13 cellular contexts compared by ENCODE assay signal in the genomic region with DNA sequence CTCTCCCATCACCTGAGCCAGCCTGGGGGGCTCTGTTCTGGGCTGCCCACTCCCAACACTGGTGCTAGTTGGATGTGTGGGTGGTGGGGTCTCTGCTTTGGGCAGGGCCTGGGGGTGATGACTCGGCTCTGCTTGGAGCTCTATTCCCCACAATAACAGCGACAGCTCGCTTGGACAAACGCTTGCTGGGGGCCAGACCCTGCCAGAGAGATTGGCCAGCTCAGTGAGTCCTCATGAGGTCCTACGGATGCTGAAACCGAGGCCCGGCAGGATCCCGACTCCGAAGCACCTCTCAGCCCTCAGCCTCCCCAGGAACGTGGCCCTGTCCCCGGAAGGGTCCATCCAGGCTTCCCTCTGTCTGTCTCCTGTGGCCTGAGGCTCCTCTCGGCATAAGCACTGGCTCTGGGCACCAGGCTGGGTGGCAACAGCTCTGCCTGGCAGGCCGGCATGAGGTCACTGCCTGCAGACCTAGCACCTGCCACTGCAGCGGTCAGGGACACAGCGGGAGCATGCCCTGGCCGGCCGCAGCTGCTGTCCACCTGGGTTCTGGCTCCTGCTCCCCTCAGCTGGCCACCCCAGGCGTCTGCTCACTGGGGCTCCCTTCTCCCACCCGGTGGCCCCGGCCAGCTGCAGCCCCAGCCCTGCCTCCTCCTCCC. TPM values are rescaled to one million over a fixed set of nuclear protein-coding genes. Genes with fewer than 3 reads are reported as not detected.
DNase-seq lines count a peak whose midpoint lies in the region; ATAC-seq, FAIRE-seq and TF ChIP-seq lines count a peak whose summit lies in the region.
"Had no signal": no experiment of that assay in that cellular context is flagged by ENCODE, and none has a peak within 500 bp of the region (broad histone marks: within the 10 kb centered on the region; RNA-seq: fewer than 3 reads in every experiment).

No MANE protein-coding gene starts in this region.

- peak overlapping the region; percentile 56 for H3K27ac ChIP-seq in 22Rv1
- no peak overlapping the region for H3K27ac ChIP-seq in endothelial cell of umbilical vein (ENCODE audit: insufficient read depth, low read depth, low read length)

- no peaks in the 10 kb centered on the region for H3K9me1 ChIP-seq in endothelial cell of umbilical vein (replicated peaks; ENCODE audit: control insufficient read depth, extremely low read depth, insufficient read depth, low read length)

- no peaks in the 10 kb centered on the region for H3K9me3 ChIP-seq in endothelial cell of umbilical vein (replicated peaks; ENCODE audit: control insufficient read depth, insufficient read depth, low read length)

- BruUV-seq in endothelial cell of umbilical vein (replicated peaks; lab: Mats Ljungman, UMichigan), result no TSS peak

- no peaks in the 10 kb centered on the region for H3K27me3 Mint-ChIP-seq in osteocyte (ENCODE audit: unreplicated experiment)
- H3K27me3 Mint-ChIP-seq: naive thymus-derived CD8-positive, alpha-beta T cell had no signal

- H3K4me3 Mint-ChIP-seq in osteocyte (ENCODE audit: unreplicated experiment), result no peak overlapping the region
- H3K4me3 Mint-ChIP-seq: naive thymus-derived CD8-positive, alpha-beta T cell had no signal

- no peak overlapping the region for H3K9ac ChIP-seq in endothelial cell of umbilical vein (replicated peaks; ENCODE audit: extremely low read depth, insufficient read depth, low read length)

- peaks cover 0 to 10% of the 10 kb centered on the region in 2 experiments for H3K36me3 ChIP-seq in endothelial cell of umbilical vein (ENCODE audit: control insufficient read depth in 2 of 2, extremely low read depth in 1 of 2, insufficient read depth in 2 of 2, low read length in 2 of 2)

- dilution Hi-C loops in endothelial cell of umbilical vein (cut with MboI; ENCODE audit: extremely low pct_ligation_motif_present, low sequenced_read_pairs), result loop anchor here (25.0 kb wide), 1 partner anchor 122 kb away; a partner anchor contains a TSS

- H3K4me1 Mint-ChIP-seq in osteocyte (ENCODE audit: unreplicated experiment), result peaks cover 68% of the 10 kb centered on the region

- intact Hi-C loops in endothelial cell of umbilical vein (cut with micrococcal nuclease), result no loop called here

- ATAC-seq in HG03432 (IDR thresholded peaks at IDR 0.05; ENCODE audit: unreplicated experiment), result no peak
- ATAC-seq: naive thymus-derived CD8-positive, alpha-beta T cell had no signal

- H3K27ac Mint-ChIP-seq in osteocyte (ENCODE audit: unreplicated experiment), result peak overlapping the region; percentile 96
- H3K27ac Mint-ChIP-seq: naive thymus-derived CD8-positive, alpha-beta T cell had no signal

- H3K4me1 ChIP-seq in endothelial cell of umbilical vein (ENCODE audit: control insufficient read depth, extremely low read depth, insufficient read depth, low read length), result peaks cover 26% of the 10 kb centered on the region

- CTCF ChIA-PET in endothelial cell of umbilical vein (lab: Charles Lee), result interaction anchor here (0.9 to 1.2 kb wide), 3 partner anchors 17 to 100 kb away, joined by 3 to 5 read pairs (median 3); no protein-coding TSS in a partner anchor

- peaks cover 2% of the 10 kb centered on the region for H3K36me3 Mint-ChIP-seq in osteocyte (ENCODE audit: unreplicated experiment)
- H3K36me3 Mint-ChIP-seq: naive thymus-derived CD8-positive, alpha-beta T cell had no signal

- H4K20me1 ChIP-seq in endothelial cell of umbilical vein (replicated peaks; ENCODE audit: control insufficient read depth, extremely low read depth, insufficient read depth, low read length), result no peaks in the 10 kb centered on the region

- H3K9me3 Mint-ChIP-seq in osteocyte (ENCODE audit: unreplicated experiment), result no peaks in the 10 kb centered on the region
- H3K9me3 Mint-ChIP-seq: naive thymus-derived CD8-positive, alpha-beta T cell had no signal

- TF ChIP-seq POLR2A in endothelial cell of umbilical vein (IDR thresholded peaks at IDR 0.05; ENCODE audit: low read depth, low read length), result no peak

- H3K4me2 ChIP-seq in endothelial cell of umbilical vein (ENCODE audit: insufficient read depth, low read length), result no peak overlapping the region

- H2AFZ ChIP-seq in endothelial cell of umbilical vein (ENCODE audit: low read depth, low read length), result no peak overlapping the region

- no peaks in the 10 kb centered on the region for H3K79me2 ChIP-seq in endothelial cell of umbilical vein (ENCODE audit: control insufficient read depth, insufficient read depth, low read length)

- no peaks in the 10 kb centered on the region for H3K27me3 ChIP-seq in endothelial cell of umbilical vein (ENCODE audit: control insufficient read depth in 2 of 2, insufficient read depth in 2 of 2, low read length in 2 of 2)

- FAIRE-seq in endothelial cell of umbilical vein (lab: Jason Lieb, UNC), result no peak
- FAIRE-seq: TTC549 had no signal

- TF ChIP-seq CTCF in 22Rv1 (IDR thresholded peaks at IDR 0.05), result no peak
- TF ChIP-seq CTCF in endothelial cell of umbilical vein (IDR thresholded peaks at IDR 0.05; ENCODE audit: extremely low read depth in 1 of 2, insufficient read depth in 1 of 2, low read depth in 1 of 2, low read length in 2 of 2), result no peak
- TF ChIP-seq CTCF in osteocyte (IDR thresholded peaks at IDR 0.05), result no peak

- POLR2A ChIA-PET in endothelial cell of umbilical vein (lab: Charles Lee), result interaction anchor here (0.7 to 1.0 kb wide), 2 partner anchors 115 to 163 kb away, joined by 3 read pairs; a partner anchor contains a TSS

- no peak overlapping the region for H3K4me3 ChIP-seq in endothelial cell of umbilical vein (replicated peaks in 1 of 3; ENCODE audit: insufficient read depth in 1 of 3, low read depth in 1 of 3, low read length in 3 of 3)

- peak; percentile 78 for DNase-seq in NCI-H2196 (lab: John Stamatoyannopoulos, UW; ENCODE audit: unreplicated experiment)
- DNase-seq in endothelial cell of umbilical vein (ENCODE audit: low read depth, low spot score), result no peak
- DNase-seq in osteocyte (ENCODE audit: extremely low spot score, unreplicated experiment), result no peak
- DNase-seq in H4 (ENCODE audit: low spot score), result no peak
- DNase-seq in activated T-cell treated with anti-CD3 and anti-CD28 coated beads, Interleukin-2, amount 50 U/mL, for 48 hours, result no peak
- no peak for DNase-seq in COR-L47 (lab: John Stamatoyannopoulos, UW)
- DNase-seq: naive thymus-derived CD8-positive, alpha-beta T cell; NCI-H1436; stimulated activated CD4-positive, alpha-beta T cell treated with anti-CD3 and anti-CD28 coated beads, Interleukin-2, amount 100 ng/mL, for 24 hours; stimulated activated naive CD4-positive, alpha-beta T cell treated with Interleukin-2 at 50 U/mL for 16 hours had no signal

RNA-seq across cellular contexts. Expression of a gene that starts 7.1 kb away (rescaled TPM):
- total RNA-seq in endothelial cell of umbilical vein, result 35.3 and 39.8 TPM in 2 replicates
- 65.8 and 77.9 TPM in 2 replicates for polyA plus RNA-seq in endothelial cell of umbilical vein
- polyA plus RNA-seq in endothelial cell of umbilical vein (2011; cell fraction: cytosol; rRNA removed), result 37.7 and 43.7 TPM in 2 replicates
- 25.9 and 27.0 TPM in 2 replicates for polyA plus RNA-seq in endothelial cell of umbilical vein (2011; cell fraction: nucleus; rRNA removed)
- 23.6 and 24.8 TPM in 2 replicates for polyA plus RNA-seq in endothelial cell of umbilical vein (2012)
- polyA minus RNA-seq in endothelial cell of umbilical vein, result 12.8 and 14.7 TPM in 2 replicates
- 38.5 TPM for polyA minus RNA-seq in endothelial cell of umbilical vein (2011; cell fraction: cytosol; rRNA and poly(A)+ RNA removed)
- polyA minus RNA-seq in endothelial cell of umbilical vein (2011; cell fraction: nucleus; rRNA and poly(A)+ RNA removed), result 3.6 and 5.4 TPM in 2 replicates
- total RNA-seq in osteocyte, result 22.2 and 24.3 TPM in 2 replicates
- 28.2 and 42.3 TPM in 2 replicates for total RNA-seq in H4 (2014; rRNA removed; shearing (Covaris generic))

RNA-seq across cellular contexts. Expression of a gene that starts 7.2 kb away (rescaled TPM):
- total RNA-seq in endothelial cell of umbilical vein, result 144 TPM in 2 replicates
- 87.9 and 116 TPM in 2 replicates for polyA plus RNA-seq in endothelial cell of umbilical vein
- polyA plus RNA-seq in endothelial cell of umbilical vein (2011; cell fraction: cytosol; rRNA removed), result 57.9 and 64.6 TPM in 2 replicates
- 290 and 403 TPM in 2 replicates for polyA plus RNA-seq in endothelial cell of umbilical vein (2011; cell fraction: nucleus; rRNA removed)
- 86.6 and 96.4 TPM in 2 replicates for polyA plus RNA-seq in endothelial cell of umbilical vein (2012)
- polyA minus RNA-seq in endothelial cell of umbilical vein, result 130 and 144 TPM in 2 replicates
- 50.8 TPM for polyA minus RNA-seq in endothelial cell of umbilical vein (2011; cell fraction: cytosol; rRNA and poly(A)+ RNA removed)
- polyA minus RNA-seq in endothelial cell of umbilical vein (2011; cell fraction: nucleus; rRNA and poly(A)+ RNA removed), result 109 and 176 TPM in 2 replicates
- total RNA-seq in osteocyte, result 183 and 194 TPM in 2 replicates
- total RNA-seq in H4 (2014; rRNA removed; shearing (Covaris generic)), result 11.0 and 15.6 TPM in 2 replicates

RNA-seq across cellular contexts. Expression of a gene that starts 13.9 kb away (rescaled TPM):
- total RNA-seq in endothelial cell of umbilical vein (71.2 and 77.7 TPM in 2 replicates), osteocyte (143 and 146 TPM in 2 replicates)
- polyA plus RNA-seq in endothelial cell of umbilical vein, result 65.2 and 84.5 TPM in 2 replicates
- 58.9 and 90.9 TPM in 2 replicates for polyA plus RNA-seq in endothelial cell of umbilical vein (2011; cell fraction: cytosol; rRNA removed)
- 39.6 and 43.1 TPM in 2 replicates for polyA plus RNA-seq in endothelial cell of umbilical vein (2011; cell fraction: nucleus; rRNA removed)
- 52.8 and 76.0 TPM in 2 replicates for polyA plus RNA-seq in endothelial cell of umbilical vein (2012)
- polyA minus RNA-seq in endothelial cell of umbilical vein, result 15.6 and 18.8 TPM in 2 replicates
- 14.8 TPM for polyA minus RNA-seq in endothelial cell of umbilical vein (2011; cell fraction: cytosol; rRNA and poly(A)+ RNA removed)
- polyA minus RNA-seq in endothelial cell of umbilical vein (2011; cell fraction: nucleus; rRNA and poly(A)+ RNA removed), result 5.5 and 15.8 TPM in 2 replicates
- total RNA-seq in H4 (2014; rRNA removed; shearing (Covaris generic)), result 33.1 and 33.7 TPM in 2 replicates

RNA-seq across cellular contexts. Expression of a gene that starts 21.0 kb away (rescaled TPM):
- total RNA-seq in endothelial cell of umbilical vein (3.3 and 3.9 TPM in 2 replicates), osteocyte (4.1 and 4.4 TPM in 2 replicates)
- polyA plus RNA-seq in endothelial cell of umbilical vein, result 0.84 and 1.8 TPM in 2 replicates
- 0.52 and 1.2 TPM in 2 replicates for polyA plus RNA-seq in endothelial cell of umbilical vein (2011; cell fraction: cytosol; rRNA removed)
- 0.25 and 0.93 TPM in 2 replicates for polyA plus RNA-seq in endothelial cell of umbilical vein (2011; cell fraction: nucleus; rRNA removed)
- 1.4 and 6.4 TPM in 2 replicates for polyA plus RNA-seq in endothelial cell of umbilical vein (2012)
- polyA minus RNA-seq in endothelial cell of umbilical vein, result not detected in 2 replicates
- 2.8 TPM for polyA minus RNA-seq in endothelial cell of umbilical vein (2011; cell fraction: cytosol; rRNA and poly(A)+ RNA removed)
- polyA minus RNA-seq in endothelial cell of umbilical vein (2011; cell fraction: nucleus; rRNA and poly(A)+ RNA removed), result not detected in 2 replicates
- 2.7 TPM in 1 of 2 replicates, not detected in the other for total RNA-seq in H4 (2014; rRNA removed; shearing (Covaris generic))
- total RNA-seq: naive thymus-derived CD8-positive, alpha-beta T cell had no signal
- polyA plus RNA-seq: naive thymus-derived CD8-positive, alpha-beta T cell had no signal

RNA-seq across cellular contexts. Expression of a gene that starts 31.0 kb away (rescaled TPM):
- 60.5 and 67.0 TPM in 2 replicates for total RNA-seq in endothelial cell of umbilical vein
- polyA plus RNA-seq in endothelial cell of umbilical vein, result 43.3 TPM in 2 replicates
- 32.2 and 43.0 TPM in 2 replicates for polyA plus RNA-seq in endothelial cell of umbilical vein (2011; cell fraction: cytosol; rRNA removed)
- 96.3 and 100.0 TPM in 2 replicates for polyA plus RNA-seq in endothelial cell of umbilical vein (2011; cell fraction: nucleus; rRNA removed)
- polyA plus RNA-seq in endothelial cell of umbilical vein (2012), result 25.3 and 32.2 TPM in 2 replicates
- 14.8 and 20.7 TPM in 2 replicates for polyA minus RNA-seq in endothelial cell of umbilical vein
- polyA minus RNA-seq in endothelial cell of umbilical vein (2011; cell fraction: cytosol; rRNA and poly(A)+ RNA removed), result 70.3 TPM
- polyA minus RNA-seq in endothelial cell of umbilical vein (2011; cell fraction: nucleus; rRNA and poly(A)+ RNA removed), result 13.4 and 28.0 TPM in 2 replicates
- total RNA-seq in osteocyte, result 45.4 and 46.9 TPM in 2 replicates
- total RNA-seq in H4 (2014; rRNA removed; shearing (Covaris generic)), result 5.5 and 10.4 TPM in 2 replicates
